Comparison of ENCODE assay signal across 37 cellular contexts in the genomic region with DNA sequence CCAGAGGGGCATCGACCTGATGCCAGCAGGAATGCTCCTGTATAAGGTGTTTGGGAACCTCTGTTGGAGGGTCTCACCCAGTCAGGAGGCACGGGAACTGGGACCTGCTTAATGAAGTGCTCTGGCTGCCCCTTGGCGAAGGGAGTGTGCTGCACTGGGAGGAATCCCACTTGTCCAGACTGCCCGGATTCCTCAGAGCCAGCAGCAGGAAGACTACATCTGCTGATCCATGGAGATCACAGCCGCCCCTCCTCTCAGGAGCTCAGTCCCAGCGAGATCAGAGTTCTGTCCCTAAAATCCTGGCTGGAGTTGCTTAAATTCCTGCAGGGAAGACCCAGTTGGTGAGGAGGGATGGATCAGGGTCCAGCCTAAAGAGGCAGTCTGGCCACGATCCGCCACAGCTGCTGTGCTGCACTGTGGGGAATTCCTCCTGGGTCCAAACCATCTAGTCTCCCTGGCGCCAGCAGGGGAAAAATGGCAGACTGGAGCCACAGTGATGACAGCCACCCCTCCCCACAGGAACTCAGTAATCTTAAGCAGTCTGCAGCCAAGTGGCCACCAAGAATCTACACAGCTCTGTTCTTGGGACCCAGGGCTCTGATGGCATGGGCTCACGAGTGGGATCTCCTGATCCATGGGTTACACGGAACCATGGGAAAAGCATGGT.
"Had no signal": no experiment of that assay in that cellular context is flagged by ENCODE, and none has a peak within 500 bp of the region (broad histone marks: within the 10 kb centered on the region; RNA-seq: fewer than 3 reads in every experiment).

No MANE protein-coding gene starts in this region.

- H3K4me3 ChIP-seq: adrenal gland, body of pancreas, esophagus muscularis mucosa, gastrocnemius medialis had no signal

- H3K27ac ChIP-seq: adrenal gland, body of pancreas, esophagus muscularis mucosa, foreskin keratinocyte, gastrocnemius medialis, WERI-Rb-1 had no signal

- H3K27me3 ChIP-seq: adrenal gland, body of pancreas, esophagus muscularis mucosa, gastrocnemius medialis had no signal

- H3K4me1 ChIP-seq: adrenal gland, body of pancreas, esophagus muscularis mucosa, foreskin keratinocyte, gastrocnemius medialis had no signal

- H3K36me3 ChIP-seq: adrenal gland, esophagus muscularis mucosa, gastrocnemius medialis, WERI-Rb-1 had no signal

- H3K9me3 ChIP-seq: body of pancreas, gastrocnemius medialis had no signal

- ATAC-seq: activated CD4-positive, alpha-beta T cell treated with anti-CD3 and anti-CD28 coated beads for 36 hours; activated CD8-positive, alpha-beta memory T cell treated with anti-CD3 and anti-CD28 coated beads, Interleukin-2, amount 10 ng/mL, durations not matched to agents 7 days and 5 days; activated CD8-positive, alpha-beta T cell treated with anti-CD3 and anti-CD28 coated beads, Interleukin-2, amount 10 ng/mL, durations not matched to agents 7 days and 5 days; activated naive CD8-positive, alpha-beta T cell treated with anti-CD3 and anti-CD28 coated beads, Interleukin-2, amount 50 U/mL, for 24 hours; body of pancreas; effector memory CD8-positive, alpha-beta T cell; foreskin keratinocyte; gastrocnemius medialis; T-helper 17 cell had no signal

- H3K4me1 Mint-ChIP-seq: activated naive CD4-positive, alpha-beta T cell treated with anti-CD3 and anti-CD28 coated beads, Interleukin-2, amount 50 U/mL, for 24 hours; T-helper 17 cell had no signal

- DNase-seq: activated CD4-positive, alpha-beta memory T cell treated with anti-CD3 and anti-CD28 coated beads for 36 hours; activated CD4-positive, alpha-beta T cell treated with anti-CD3 and anti-CD28 coated beads for 36 hours; activated CD4-positive, alpha-beta T cell treated with anti-CD3 and anti-CD28 coated beads, Interleukin-2, amount 10 ng/mL, durations not matched to agents 24 days and 14 days; activated CD4-positive, CD25-positive, alpha-beta regulatory T cell; activated CD4-positive, CD25-positive, alpha-beta regulatory T cell treated with anti-CD3 and anti-CD28 coated beads, Interleukin-2, amount 50 U/mL, for 72 hours; activated CD8-positive, alpha-beta memory T cell treated with anti-CD3 and anti-CD28 coated beads, Interleukin-2, amount 10 ng/mL, durations not matched to agents 7 days and 5 days; activated CD8-positive, alpha-beta memory T cell treated with anti-CD3 and anti-CD28 coated beads, Interleukin-2, amount 50 U/mL, for 4 hours; activated CD8-positive, alpha-beta T cell treated with anti-CD3 and anti-CD28 coated beads, Interleukin-2, amount 10 ng/mL, durations not matched to agents 7 days and 5 days; activated effector memory CD4-positive, alpha-beta T cell treated with anti-CD3 and anti-CD28 coated beads, Interleukin-2, amount 50 U/mL, for 16 hours; activated naive CD4-positive, alpha-beta T cell treated with anti-CD3 and anti-CD28 coated beads for 36 hours; activated naive CD8-positive, alpha-beta T cell treated with anti-CD3 and anti-CD28 coated beads for 36 hours; activated naive CD8-positive, alpha-beta T cell treated with anti-CD3 and anti-CD28 coated beads, Interleukin-2, amount 50 U/mL, for 24 hours; activated T-cell treated with anti-CD3 and anti-CD28 coated beads, Interleukin-2, amount 50 U/mL, for 1 hour; activated T-cell treated with anti-CD3 and anti-CD28 coated beads, Interleukin-2, amount 50 U/mL, for 48 hours; adrenal gland; amygdala; aorta; body of pancreas; caudate nucleus; cortex of kidney; dermis blood vessel endothelial cell; effector CD4-positive, alpha-beta T cell; effector memory CD8-positive, alpha-beta T cell; erythroblast; foreskin keratinocyte; gastrocnemius medialis; glutamatergic neuron; T-helper 1 cell; T-helper 17 cell; T1000; WERI-Rb-1 had no signal

- H3K4me3 Mint-ChIP-seq: activated CD4-positive, alpha-beta memory T cell treated with anti-CD3 and anti-CD28 coated beads for 36 hours; activated CD4-positive, alpha-beta T cell treated with anti-CD3 and anti-CD28 coated beads for 36 hours; activated CD4-positive, alpha-beta T cell treated with anti-CD3 and anti-CD28 coated beads, Interleukin-2, amount 10 ng/mL, durations not matched to agents 24 days and 14 days; activated CD8-positive, alpha-beta memory T cell treated with anti-CD3 and anti-CD28 coated beads, Interleukin-2, amount 10 ng/mL, durations not matched to agents 7 days and 5 days; activated CD8-positive, alpha-beta T cell treated with anti-CD3 and anti-CD28 coated beads, Interleukin-2, amount 10 ng/mL, durations not matched to agents 7 days and 5 days; activated naive CD4-positive, alpha-beta T cell treated with anti-CD3 and anti-CD28 coated beads for 36 hours; activated naive CD4-positive, alpha-beta T cell treated with anti-CD3 and anti-CD28 coated beads, Interleukin-2, amount 50 U/mL, for 24 hours; activated naive CD8-positive, alpha-beta T cell treated with anti-CD3 and anti-CD28 coated beads for 36 hours; activated naive CD8-positive, alpha-beta T cell treated with anti-CD3 and anti-CD28 coated beads, Interleukin-2, amount 50 U/mL, for 24 hours; activated T-helper 1 cell treated with anti-CD3 and anti-CD28 coated beads, Interleukin-12 subunit alpha, Interleukin-12 subunit beta, Interleukin-2, Interleukin-4 antibody, amounts not matched to agents 30 ng/mL and 10 ng/mL and 1 ng/mL, durations not matched to agents 14 hours and 24 hours and 36 hours; effector memory CD8-positive, alpha-beta T cell; T-helper 17 cell; T-helper 2 cell treated with Interferon-gamma antibody and Interleukin-4, amounts not matched to agents 5 μg/mL and 100 μg/mL, for 36 hours had no signal

- H3K27ac Mint-ChIP-seq: activated CD4-positive, alpha-beta memory T cell treated with anti-CD3 and anti-CD28 coated beads for 36 hours; activated CD4-positive, alpha-beta T cell treated with anti-CD3 and anti-CD28 coated beads for 36 hours; activated CD8-positive, alpha-beta memory T cell treated with anti-CD3 and anti-CD28 coated beads, Interleukin-2, amount 10 ng/mL, durations not matched to agents 7 days and 5 days; activated CD8-positive, alpha-beta T cell treated with anti-CD3 and anti-CD28 coated beads, Interleukin-2, amount 10 ng/mL, durations not matched to agents 7 days and 5 days; activated naive CD4-positive, alpha-beta T cell treated with anti-CD3 and anti-CD28 coated beads for 36 hours; activated naive CD4-positive, alpha-beta T cell treated with anti-CD3 and anti-CD28 coated beads, Interleukin-2, amount 50 U/mL, for 24 hours; activated naive CD8-positive, alpha-beta T cell treated with anti-CD3 and anti-CD28 coated beads for 36 hours; activated naive CD8-positive, alpha-beta T cell treated with anti-CD3 and anti-CD28 coated beads, Interleukin-2, amount 50 U/mL, for 24 hours; activated T-helper 1 cell treated with anti-CD3 and anti-CD28 coated beads, Interleukin-12 subunit alpha, Interleukin-12 subunit beta, Interleukin-2, Interleukin-4 antibody, amounts not matched to agents 30 ng/mL and 10 ng/mL and 1 ng/mL, durations not matched to agents 14 hours and 24 hours and 36 hours; activated T-helper 2 cell treated with anti-CD3 and anti-CD28 coated beads, Interferon-gamma antibody, Interleukin-2, Interleukin-4, amounts not matched to agents 10 μg/mL and 5 μg/mL and 100 μg/mL, durations not matched to agents 14 hours and 24 hours and 36 hours; effector memory CD8-positive, alpha-beta T cell; T-helper 17 cell; T-helper 2 cell treated with Interferon-gamma antibody and Interleukin-4, amounts not matched to agents 5 μg/mL and 100 μg/mL, for 36 hours had no signal

- FAIRE-seq: colon had no signal

- H3K36me3 Mint-ChIP-seq: activated CD8-positive, alpha-beta memory T cell treated with anti-CD3 and anti-CD28 coated beads, Interleukin-2, amount 10 ng/mL, durations not matched to agents 7 days and 5 days had no signal
